ENCODE assay signal across 23 cellular contexts in the genomic region with DNA sequence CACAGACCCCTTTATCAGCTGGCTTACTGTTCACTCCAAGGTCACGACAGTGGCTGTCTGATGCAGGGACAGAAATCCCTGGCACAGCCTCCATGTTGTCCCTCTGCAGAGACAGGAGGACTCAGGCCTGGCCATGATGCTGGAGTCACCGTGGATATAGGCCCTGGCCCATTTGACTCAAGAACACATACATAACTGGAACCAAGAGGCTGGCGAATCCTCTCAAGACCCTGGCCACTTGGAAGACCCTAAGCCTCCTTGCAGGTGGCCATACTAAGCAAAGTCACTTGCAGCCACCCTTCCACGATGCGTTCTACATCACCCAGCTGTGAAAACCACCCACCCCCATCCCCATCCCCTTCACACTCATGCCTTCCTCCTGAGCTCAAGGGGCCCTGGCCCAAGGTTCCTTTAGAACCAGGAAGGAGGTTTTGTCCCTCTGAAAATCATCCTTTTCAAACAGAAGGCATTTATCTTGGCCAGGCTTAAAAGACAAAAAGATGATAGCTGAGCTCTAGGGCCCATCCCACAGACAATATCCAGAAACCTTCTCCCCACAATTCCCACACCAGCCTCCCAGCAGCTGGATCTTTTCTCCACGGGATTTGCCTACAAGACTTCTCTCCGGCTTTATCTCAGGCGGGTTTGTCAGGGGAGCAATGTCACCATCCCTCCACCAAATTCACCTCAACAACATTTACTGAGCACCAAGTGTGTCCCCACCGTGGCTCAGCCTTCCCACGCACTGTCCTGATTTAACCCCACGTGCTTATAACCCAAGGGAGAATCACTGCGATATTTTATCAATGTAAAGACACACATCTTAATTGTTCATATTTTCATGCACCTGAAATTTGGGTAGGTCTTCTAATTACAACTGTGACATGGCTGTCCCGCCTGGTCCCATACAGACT.
"Had no signal": no experiment of that assay in that cellular context is flagged by ENCODE, and none has a peak within 500 bp of the region (broad histone marks: within the 10 kb centered on the region; RNA-seq: fewer than 3 reads in every experiment).

No MANE protein-coding gene starts in this region.

- H3K4me1 ChIP-seq: body of pancreas, colonic mucosa, heart left ventricle, lower lobe of right lung had no signal

- H3K36me3 ChIP-seq: colonic mucosa, gastrocnemius medialis, heart left ventricle, lower lobe of right lung, neutrophil, upper lobe of left lung had no signal

- H3K4me1 Mint-ChIP-seq: activated CD8-positive, alpha-beta memory T cell treated with anti-CD3 and anti-CD28 coated beads, Interleukin-2, amount 10 ng/mL, durations not matched to agents 7 days and 5 days; activated naive CD8-positive, alpha-beta T cell treated with anti-CD3 and anti-CD28 coated beads for 36 hours; naive B cell had no signal

- H3K27ac Mint-ChIP-seq: activated CD8-positive, alpha-beta memory T cell treated with anti-CD3 and anti-CD28 coated beads, Interleukin-2, amount 10 ng/mL, durations not matched to agents 7 days and 5 days; activated naive CD8-positive, alpha-beta T cell treated with anti-CD3 and anti-CD28 coated beads for 36 hours; activated T-cell treated with anti-CD3 and anti-CD28 coated beads, Interleukin-2, amount 50 U/mL, for 24 hours; naive B cell had no signal

- H3K4me2 ChIP-seq: smooth muscle cell had no signal

- H3K27me3 Mint-ChIP-seq: activated CD8-positive, alpha-beta memory T cell treated with anti-CD3 and anti-CD28 coated beads, Interleukin-2, amount 10 ng/mL, durations not matched to agents 7 days and 5 days; activated naive CD8-positive, alpha-beta T cell treated with anti-CD3 and anti-CD28 coated beads for 36 hours; activated T-cell treated with anti-CD3 and anti-CD28 coated beads, Interleukin-2, amount 50 U/mL, for 24 hours had no signal

- ATAC-seq: activated CD8-positive, alpha-beta memory T cell treated with anti-CD3 and anti-CD28 coated beads, Interleukin-2, amount 10 ng/mL, durations not matched to agents 7 days and 5 days; body of pancreas; gastrocnemius medialis; heart left ventricle; lower lobe of right lung had no signal

- DNase-seq: activated CD4-positive, alpha-beta T cell treated with anti-CD3 and anti-CD28 coated beads, Interleukin-2, amount 50 U/mL, for 1 hour; activated CD8-positive, alpha-beta memory T cell treated with anti-CD3 and anti-CD28 coated beads, Interleukin-2, amount 10 ng/mL, durations not matched to agents 7 days and 5 days; activated gamma-delta T cell; activated naive CD8-positive, alpha-beta T cell treated with anti-CD3 and anti-CD28 coated beads for 36 hours; activated T-cell treated with anti-CD3 and anti-CD28 coated beads, Interleukin-2, amount 50 U/mL, for 24 hours; amygdala; body of pancreas; central memory CD4-positive, alpha-beta T cell; colonic mucosa; gastrocnemius medialis; heart left ventricle; lower lobe of right lung; naive B cell; posterior cingulate gyrus; retina; SIG-M5; stimulated activated CD4-positive, alpha-beta T cell treated with anti-CD3 and anti-CD28 coated beads, Interleukin-4, amount 100 ng/mL, for 4 hours; stimulated activated CD8-positive, alpha-beta memory T cell treated with anti-CD3 and anti-CD28 coated beads, Interleukin-4, amount 100 ng/mL, for 48 hours; stimulated activated naive CD4-positive, alpha-beta T cell treated with Interleukin-2 at 50 U/mL for 16 hours; substantia nigra; upper lobe of left lung had no signal

- H3K36me3 Mint-ChIP-seq: activated CD8-positive, alpha-beta memory T cell treated with anti-CD3 and anti-CD28 coated beads, Interleukin-2, amount 10 ng/mL, durations not matched to agents 7 days and 5 days; activated naive CD8-positive, alpha-beta T cell treated with anti-CD3 and anti-CD28 coated beads for 36 hours; naive B cell had no signal

- H3K27me3 ChIP-seq: body of pancreas, colonic mucosa, gastrocnemius medialis, heart left ventricle, upper lobe of left lung had no signal

- H3K4me3 Mint-ChIP-seq: activated CD8-positive, alpha-beta memory T cell treated with anti-CD3 and anti-CD28 coated beads, Interleukin-2, amount 10 ng/mL, durations not matched to agents 7 days and 5 days; activated naive CD8-positive, alpha-beta T cell treated with anti-CD3 and anti-CD28 coated beads for 36 hours; activated T-cell treated with anti-CD3 and anti-CD28 coated beads, Interleukin-2, amount 50 U/mL, for 24 hours; naive B cell had no signal

- H3K9me3 ChIP-seq: body of pancreas, colonic mucosa, gastrocnemius medialis, heart left ventricle, lower lobe of right lung, neutrophil, upper lobe of left lung had no signal

- H3K4me3 ChIP-seq: body of pancreas, colonic mucosa, gastrocnemius medialis, heart left ventricle, lower lobe of right lung, smooth muscle cell, upper lobe of left lung had no signal

- H3K27ac ChIP-seq: body of pancreas, colonic mucosa, gastrocnemius medialis, heart left ventricle, lower lobe of right lung, neutrophil, upper lobe of left lung had no signal

- H3K9me3 Mint-ChIP-seq: activated naive CD8-positive, alpha-beta T cell treated with anti-CD3 and anti-CD28 coated beads for 36 hours; activated T-cell treated with anti-CD3 and anti-CD28 coated beads, Interleukin-2, amount 50 U/mL, for 24 hours; naive B cell had no signal
